ENCODE assay signal across 10 cellular contexts in genomic region chr10:31754803-31755624, GRCh38.
A peak's percentile ranks its signal among the peaks of the same experiment; 100 is the strongest.
DNase-seq lines count a peak whose midpoint lies in the region; ATAC-seq and TF ChIP-seq lines count a peak whose summit lies in the region.
"Had no signal": no experiment of that assay in that cellular context is flagged by ENCODE, and none has a peak within 500 bp of the region (broad histone marks: within the 10 kb centered on the region; RNA-seq: fewer than 3 reads in every experiment).

No MANE protein-coding gene starts in this region.

- H3K4me3 Mint-ChIP-seq in HFFc6: no peak overlapping the region

- H3K9me3 Mint-ChIP-seq in HFFc6: no peaks in the 10 kb centered on the region

- H3K27me3 ChIP-seq in skeletal muscle satellite cell (ENCODE audit: control insufficient read depth, insufficient read depth, low read length): no peaks in the 10 kb centered on the region

- peak overlapping the region; percentile 1 for H3K4me2 ChIP-seq in skeletal muscle satellite cell (ENCODE audit: low read length)

- H3K9me3 ChIP-seq in skeletal muscle satellite cell (replicated peaks; ENCODE audit: low read length): no peaks in the 10 kb centered on the region

- no peaks in the 10 kb centered on the region for H3K36me3 ChIP-seq in skeletal muscle satellite cell (ENCODE audit: insufficient read depth, low read length)

- H3K4me3 ChIP-seq in skeletal muscle satellite cell (ENCODE audit: low read length): no peak overlapping the region

- no peak for ATAC-seq in HG03520 (IDR thresholded peaks at IDR 0.05; ENCODE audit: unreplicated experiment)

- H3K4me1 Mint-ChIP-seq in HFFc6 (ENCODE audit: low read depth): peaks cover 38% of the 10 kb centered on the region

- peak overlapping the region; percentile 12 for H3K9ac ChIP-seq in skeletal muscle satellite cell (ENCODE audit: low read depth, low read length)

- H3K4me1 ChIP-seq in skeletal muscle satellite cell (ENCODE audit: control insufficient read depth, insufficient read depth, low read length): peaks cover 41% of the 10 kb centered on the region

- no peak for TF ChIP-seq CTCF in HFFc6 (IDR thresholded peaks at IDR 0.05)

- no peaks in the 10 kb centered on the region for H3K36me3 Mint-ChIP-seq in HFFc6 (ENCODE audit: low read depth)

- DNase-seq in HFFc6: peak; percentile 30
- peak; percentile 63 for DNase-seq in SW480 (ENCODE audit: low spot score)
- DNase-seq in iPS-NIHi7 (ENCODE audit: extremely low spot score): peak; percentile 73
- no peak for DNase-seq in activated CD4-positive, alpha-beta T cell treated with anti-CD3 and anti-CD28 coated beads, Interleukin-2, amount 50 U/mL, for 48 hours
- DNase-seq in activated CD4-positive, alpha-beta T cell treated with anti-CD3 and anti-CD28 coated beads for 4 hours: no peak
- no peak for DNase-seq in NCI-H187 (lab: John Stamatoyannopoulos, UW)
- DNase-seq: dermis blood vessel endothelial cell, NCI-H2029 treated with DMSO at 0.1 percent for 48 hours had no signal

- no peaks in the 10 kb centered on the region; the same call in 1 of the 2 replicates for H3K27me3 Mint-ChIP-seq in HFFc6 (ENCODE audit: insufficient read depth)

- peak overlapping the region; percentile 42 for H3K27ac Mint-ChIP-seq in HFFc6

Comparison
In these comparisons a context has a peak if more than half of its experiments do, and no peak if none do; other contexts are left out.
1. DNase-seq: peak in HFFc6 (single experiment), SW480 (single experiment) and iPS-NIHi7 (single experiment); none in activated CD4-positive, alpha-beta T cell treated with anti-CD3 and anti-CD28 coated beads, Interleukin-2, amount 50 U/mL, for 48 hours (0 of 2), activated CD4-positive, alpha-beta T cell treated with anti-CD3 and anti-CD28 coated beads for 4 hours (0 of 2) and NCI-H187 (0 of 2).